ENCODE assay signal across 12 cellular contexts in the genomic region with DNA sequence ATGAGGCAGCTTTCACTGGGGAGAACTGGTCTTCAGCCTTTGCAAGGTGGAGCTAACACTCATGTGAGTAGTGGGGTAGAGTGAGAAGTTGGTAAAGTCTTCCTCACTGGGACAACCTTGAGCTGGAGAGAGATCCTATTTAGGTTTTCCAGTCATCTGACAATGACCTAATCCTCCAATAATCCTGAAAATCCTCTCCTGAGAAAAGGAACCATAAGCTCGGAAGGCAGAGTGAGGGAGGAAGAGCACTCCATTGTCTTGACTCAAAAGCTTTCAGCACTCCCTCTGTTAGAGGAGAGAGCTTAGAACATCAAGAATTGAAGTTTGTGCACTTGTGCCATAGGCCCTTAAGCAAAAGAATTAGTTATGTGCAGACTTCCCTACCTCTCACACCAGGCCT.
A peak's percentile ranks its signal among the peaks of the same experiment; 100 is the strongest.
DNase-seq lines count a peak whose midpoint lies in the region; ATAC-seq and TF ChIP-seq lines count a peak whose summit lies in the region.
"Had no signal": no experiment of that assay in that cellular context is flagged by ENCODE, and none has a peak within 500 bp of the region (broad histone marks: within the 10 kb centered on the region; RNA-seq: fewer than 3 reads in every experiment).

No MANE protein-coding gene starts in this region.

- DNase-seq in GM12865 (ENCODE audit: low read depth) (no peak), RWPE1 (ENCODE audit: low spot score) (no peak), fibroblast of villous mesenchyme (ENCODE audit: low read depth) (peak; percentile 71), spleen (no peak), ovary (no peak), activated gamma-delta T cell (lab: John Stamatoyannopoulos, UW) (no peak), NCI-H69 (lab: John Stamatoyannopoulos, UW) (no peak)
- DNase-seq: activated T-cell treated with anti-CD3 and anti-CD28 coated beads, Interleukin-2, amount 50 U/mL, for 24 hours; effector memory CD4-positive, alpha-beta T cell; kidney; NCI-H446 had no signal

- intact Hi-C loops in spleen (cut with DNase I; ENCODE audit: low total_unique reads), result no loop called here
- intact Hi-C loops in ovary (cut with DNase I), result loop anchor here in 1 of 4 donors (10.0 kb wide), 1 partner anchor 166 kb away; no protein-coding TSS in a partner anchor

- H3K36me3 ChIP-seq in spleen (peaks cover 0 to 58% (median 16%) of the 10 kb centered on the region in 6 donors), ovary (no peaks in the 10 kb centered on the region)

- TF ChIP-seq POLR2A in spleen (IDR thresholded peaks at IDR 0.05) (no peak), ovary (IDR thresholded peaks at IDR 0.05) (no peak)

- H3K4me1 ChIP-seq in spleen (peaks cover 0 to 25% (median 11%) of the 10 kb centered on the region in 6 donors), ovary (ENCODE audit: insufficient read depth) (peaks cover 3% of the 10 kb centered on the region)

- H3K9me3 ChIP-seq in spleen (peaks cover 0 to 7% (median 4%) of the 10 kb centered on the region in 8 donors), ovary (no peaks in the 10 kb centered on the region)

- POLR2A ChIA-PET in RWPE1 (lab: Yijun Ruan, JAX; ENCODE audit: low non-redundant PET), result interaction anchor here (0.6 kb wide), 1 partner anchor 81 kb away, joined by 11 read pairs; no protein-coding TSS in a partner anchor

- CTCF ChIA-PET in RWPE1 (lab: Yijun Ruan, JAX), result no interaction called here

- no peak for ATAC-seq in GM18861 (IDR thresholded peaks at IDR 0.05; ENCODE audit: unreplicated experiment)

- H3K27ac ChIP-seq in RWPE1 (peak overlapping the region; percentile 30), spleen (peak overlapping the region in 6 of 8 donors; percentile 54 to 88 (median 76)), ovary (no peak overlapping the region)

- no peaks in the 10 kb centered on the region for H3K27me3 ChIP-seq in spleen (replicated peaks in 1 of 7)
- H3K27me3 ChIP-seq in ovary, result no peaks in the 10 kb centered on the region

- TF ChIP-seq CTCF in GM12865 (IDR thresholded peaks at IDR 0.05; ENCODE audit: insufficient read depth, low read depth, low read length, missing control alignments), result no peak
- no peak for TF ChIP-seq CTCF in RWPE1 (conservative IDR thresholded peaks at IDR 0.05; ENCODE audit: low read depth)
- no peak for TF ChIP-seq CTCF in fibroblast of villous mesenchyme (IDR thresholded peaks at IDR 0.05; ENCODE audit: insufficient read depth, low read depth, low read length)
- TF ChIP-seq CTCF in spleen (IDR thresholded peaks at IDR 0.05 in 8 of 11, conservative IDR thresholded peaks at IDR 0.05 in 3 of 11), result no peak
- no peak for TF ChIP-seq CTCF in ovary (IDR thresholded peaks at IDR 0.05)

- TF ChIP-seq EP300 in ovary (IDR thresholded peaks at IDR 0.05), result no peak

- peak overlapping the region; percentile 58; the same call in 1 of the 2 replicates for H3K4me3 ChIP-seq in GM12865 (ENCODE audit: low read depth, low read length)
- H3K4me3 ChIP-seq in fibroblast of villous mesenchyme (ENCODE audit: low read depth, low read length), result no peak overlapping the region
- H3K4me3 ChIP-seq in spleen, result no peak overlapping the region
- no peak overlapping the region for H3K4me3 ChIP-seq in ovary

- WGBS in spleen, 5 donors, result 73 to 89% (median 83%) methylated on average over 1 of the region's 1 CpG
- WGBS in ovary, 3 donors, result 30 to 57% (median 47%) methylated on average over 1 of the region's 1 CpG

Comparison
In these comparisons a context has a peak if more than half of its experiments do, and no peak if none do; other contexts are left out.
1. H3K27ac ChIP-seq: peak in RWPE1 (single experiment) and spleen (6 of 8); none in ovary (0 of 2).